Comparison of ENCODE assay signal across 28 cellular contexts in the genomic region with DNA sequence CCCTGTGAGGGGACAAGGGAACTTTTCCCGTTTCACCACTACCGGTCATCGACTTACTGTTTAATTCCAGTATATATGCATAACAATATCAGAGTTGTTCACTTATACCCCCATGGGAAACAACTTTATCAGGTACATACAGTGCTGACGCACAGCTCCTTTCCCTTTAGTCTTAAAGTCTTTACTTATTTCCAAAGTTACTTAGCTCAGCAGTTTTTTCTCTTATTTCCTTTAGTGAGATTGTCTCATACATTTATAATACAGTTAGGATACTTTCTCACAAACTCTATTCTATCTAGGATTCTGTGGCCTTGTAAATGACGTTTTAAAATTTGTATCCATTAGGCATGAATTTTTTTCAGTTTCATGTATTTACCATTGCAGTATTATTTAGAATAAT.
DNase-seq lines count a peak whose midpoint lies in the region; ATAC-seq, FAIRE-seq and TF ChIP-seq lines count a peak whose summit lies in the region.
"Had no signal": no experiment of that assay in that cellular context is flagged by ENCODE, and none has a peak within 500 bp of the region (broad histone marks: within the 10 kb centered on the region; RNA-seq: fewer than 3 reads in every experiment).

No MANE protein-coding gene starts in this region.

- H3K79me2 ChIP-seq in HepG2 (ENCODE audit: insufficient read depth, low read length), result no peaks in the 10 kb centered on the region
- H3K79me2 ChIP-seq in HCT116 (ENCODE audit: insufficient read depth, low read length), result no peaks in the 10 kb centered on the region
- H3K79me2 ChIP-seq in K562 (ENCODE audit: control insufficient read depth, insufficient read depth, low read length), result no peaks in the 10 kb centered on the region

- H3K9ac ChIP-seq in HepG2 (ENCODE audit: insufficient read depth, low read depth, low read length), result no peak overlapping the region
- no peak overlapping the region for H3K9ac ChIP-seq in HCT116 (ENCODE audit: low read length)
- H3K9ac ChIP-seq in K562 (ENCODE audit: insufficient read depth in 1 of 2, low read depth in 2 of 2, low read length in 2 of 2), result no peak overlapping the region
- H3K9ac ChIP-seq in neuronal stem cell (ENCODE audit: low read depth, low read length, poor library complexity), result no peak overlapping the region
- H3K9ac ChIP-seq: BLaER1 had no signal

- H3K79me1 ChIP-seq in neuronal stem cell (ENCODE audit: low read depth, low read length), result no peaks in the 10 kb centered on the region

- RAD21 ChIA-PET in HCT116 (lab: Charles Lee; ENCODE audit: low non-redundant PET in 1 of 2, low total read pairs in 2 of 2, uncharacterized antibody in 2 of 2, unreplicated experiment in 2 of 2), result no interaction called here

- CTCF ChIA-PET in HepG2 (lab: Yijun Ruan, JAX; ENCODE audit: low intra/inter-chr PET ratio, low total read pairs), result no interaction called here
- CTCF ChIA-PET in HCT116 (lab: Charles Lee), result interaction anchor here (1.1 kb wide), 1 partner anchor 10 kb away, joined by 4 read pairs; no protein-coding TSS in a partner anchor
- CTCF ChIA-PET in K562 (lab: Yijun Ruan, JAX; ENCODE audit: low intra/inter-chr PET ratio), result no interaction called here
- CTCF ChIA-PET in T-cell (lab: Charles Lee), result no interaction called here
- CTCF ChIA-PET in RWPE1 (lab: Yijun Ruan, JAX), result no interaction called here

- no peak overlapping the region for H4K8ac ChIP-seq in neuronal stem cell (ENCODE audit: low read depth, low read length)

- H2BK5ac ChIP-seq in neuronal stem cell (ENCODE audit: low read length), result no peak overlapping the region

- peaks cover 0 to 11% (median 10%) of the 10 kb centered on the region in 3 donors for H3K9me3 Mint-ChIP-seq in T-cell

- no peak overlapping the region for H2BK120ac ChIP-seq in neuronal stem cell (ENCODE audit: low read depth, low read length)

- H3K4me3 ChIP-seq in HepG2 (replicated peaks in 1 of 3; ENCODE audit: insufficient read depth in 1 of 3, low read depth in 2 of 3, low read length in 3 of 3), result no peak overlapping the region
- no peak overlapping the region for H3K4me3 ChIP-seq in right lobe of liver
- no peak overlapping the region for H3K4me3 ChIP-seq in HCT116 (replicated peaks in 1 of 2; ENCODE audit: low read depth in 1 of 2, low read length in 2 of 2)
- H3K4me3 ChIP-seq in K562, result no peak overlapping the region
- H3K4me3 ChIP-seq in neuronal stem cell (ENCODE audit: low read length in 2 of 2), result no peak overlapping the region
- H3K4me3 ChIP-seq: BLaER1, GM12878 had no signal

- POLR2A ChIA-PET in HepG2 (lab: Yijun Ruan, JAX), result no interaction called here
- POLR2A ChIA-PET in HCT116 (lab: Charles Lee), result no interaction called here
- POLR2A ChIA-PET in K562 (lab: Yijun Ruan, JAX), result no interaction called here
- POLR2A ChIA-PET in T-cell (lab: Charles Lee), result no interaction called here
- POLR2A ChIA-PET in RWPE1 (lab: Yijun Ruan, JAX; ENCODE audit: low non-redundant PET), result no interaction called here

- TF ChIP-seq POLR2A in HepG2 (IDR thresholded peaks at IDR 0.05; ENCODE audit: insufficient read depth in 1 of 2, low read depth in 2 of 2, low read length in 2 of 2) (no peak), right lobe of liver (IDR thresholded peaks at IDR 0.05) (no peak), HCT116 (IDR thresholded peaks at IDR 0.05; ENCODE audit: borderline replicate concordance, extremely low read depth, insufficient read depth, insufficient read length) (no peak), K562 (conservative IDR thresholded peaks at IDR 0.05) (no peak)

- TF ChIP-seq RAD21 in HepG2 (CRISPR knock-in tag; IDR thresholded peaks at IDR 0.05), result no peak
- TF ChIP-seq RAD21 in HCT116 (IDR thresholded peaks at IDR 0.05; ENCODE audit: low read depth), result no peak
- no peak for TF ChIP-seq RAD21 in K562 (CRISPR knock-in tag; conservative IDR thresholded peaks at IDR 0.05 in 1 of 2, IDR thresholded peaks at IDR 0.05 in 1 of 2)

- ATAC-seq in HepG2, result no peak
- ATAC-seq in right lobe of liver, result no peak
- no peak for ATAC-seq in HCT116
- ATAC-seq in K562, result no peak
- no peak for ATAC-seq in GM19324 (IDR thresholded peaks at IDR 0.05; ENCODE audit: low FRiP score, unreplicated experiment)
- ATAC-seq in T-cell (replicated peaks in 1 of 4), result no peak
- ATAC-seq: GM12878 had no signal

- BruUV-seq in HepG2 (replicated peaks; lab: Mats Ljungman, UMichigan) (no TSS peak), HCT116 (replicated peaks; lab: Mats Ljungman, UMichigan) (no TSS peak), K562 (replicated peaks; lab: Mats Ljungman, UMichigan) (no TSS peak)

- no peak overlapping the region for H3K23ac ChIP-seq in neuronal stem cell (ENCODE audit: low read depth, low read length, poor library complexity)

- no peak overlapping the region for H2BK15ac ChIP-seq in neuronal stem cell (ENCODE audit: low read length)

- in situ Hi-C loops in HepG2 (cut with HindIII; ENCODE audit: extremely low pct_ligation_motif_present, low pct_unique_long_range_greater_than_20kb) (no loop called here), K562 (cut with MboI) (no loop called here)

- TF ChIP-seq EP300 in HepG2 (IDR thresholded peaks at IDR 0.05; ENCODE audit: low read depth in 2 of 2, low read length in 2 of 2), result no peak
- TF ChIP-seq EP300 in HepG2 (CRISPR knock-in tag; IDR thresholded peaks at IDR 0.05; ENCODE audit: borderline replicate concordance), result no peak
- no peak for TF ChIP-seq EP300 in K562 (IDR thresholded peaks at IDR 0.05; ENCODE audit: low read length)

- no peaks in the 10 kb centered on the region for H3K27me3 Mint-ChIP-seq in T-cell
- H3K27me3 Mint-ChIP-seq: CD4-positive, alpha-beta memory T cell; CD4-positive, CD25-positive, alpha-beta regulatory T cell; CD8-positive, alpha-beta memory T cell had no signal

- FAIRE-seq in HepG2 (lab: Jason Lieb, UNC) (no peak), K562 (lab: Jason Lieb, UNC) (no peak)
- FAIRE-seq: GM12878, GM12892, GM18507 had no signal

- no peak overlapping the region for H3K27ac Mint-ChIP-seq in T-cell
- H3K27ac Mint-ChIP-seq: CD14-positive monocyte; CD4-positive, alpha-beta memory T cell; CD4-positive, CD25-positive, alpha-beta regulatory T cell; CD8-positive, alpha-beta memory T cell had no signal

- no peaks in the 10 kb centered on the region for H3K27me3 ChIP-seq in HepG2 (ENCODE audit: control insufficient read depth in 1 of 2, insufficient read depth in 2 of 2, low read length in 2 of 2)
- no peaks in the 10 kb centered on the region for H3K27me3 ChIP-seq in right lobe of liver
- H3K27me3 ChIP-seq in HCT116 (ENCODE audit: insufficient read depth, low read length), result no peaks in the 10 kb centered on the region
- no peaks in the 10 kb centered on the region for H3K27me3 ChIP-seq in K562 (ENCODE audit: control insufficient read depth in 2 of 2, insufficient read depth in 2 of 2, low read length in 2 of 2)
- no peaks in the 10 kb centered on the region for H3K27me3 ChIP-seq in neuronal stem cell (ENCODE audit: control insufficient read depth in 3 of 3, insufficient read depth in 3 of 3, low read depth in 1 of 3, low read length in 3 of 3)
- H3K27me3 ChIP-seq: BE2C, BLaER1 had no signal

- no peaks in the 10 kb centered on the region for H3K9me1 ChIP-seq in K562 (ENCODE audit: control insufficient read depth, insufficient read depth, low read length)

- no peaks in the 10 kb centered on the region for H3K9me3 ChIP-seq in HepG2 (ENCODE audit: low read length)
- H3K9me3 ChIP-seq in right lobe of liver, result no peaks in the 10 kb centered on the region
- no peaks in the 10 kb centered on the region for H3K9me3 ChIP-seq in HCT116 (ENCODE audit: control insufficient read depth in 1 of 2, insufficient read depth in 1 of 2, low read depth in 1 of 2, low read length in 2 of 2)
- no peaks in the 10 kb centered on the region for H3K9me3 ChIP-seq in K562 (replicated peaks; ENCODE audit: control insufficient read depth, insufficient read depth, low read depth, low read length)
- H3K9me3 ChIP-seq in neuronal stem cell (replicated peaks in 1 of 2; ENCODE audit: control insufficient read depth in 2 of 2, insufficient read depth in 1 of 2, low read depth in 1 of 2, low read length in 2 of 2), result no peaks in the 10 kb centered on the region
- H3K9me3 ChIP-seq: BE2C, BLaER1 had no signal

- H3K27ac ChIP-seq in HepG2 (ENCODE audit: extremely low read length, insufficient read depth, low read length) (no peak overlapping the region), right lobe of liver (no peak overlapping the region), HCT116 (ENCODE audit: low read depth, low read length) (no peak overlapping the region), K562 (ENCODE audit: extremely low read depth, low read depth, low read length) (no peak overlapping the region), neuronal stem cell (replicated peaks; ENCODE audit: low read length) (no peak overlapping the region), RWPE1 (no peak overlapping the region)
- H3K27ac ChIP-seq: 22Rv1, BLaER1 had no signal

- no peak overlapping the region for H3K14ac ChIP-seq in neuronal stem cell (ENCODE audit: low read length)

- H3K36me3 Mint-ChIP-seq in T-cell, result no peaks in the 10 kb centered on the region
- H3K36me3 Mint-ChIP-seq: CD14-positive monocyte; CD4-positive, alpha-beta memory T cell; CD4-positive, CD25-positive, alpha-beta regulatory T cell; CD8-positive, alpha-beta memory T cell had no signal

- H3K4me2 ChIP-seq in HepG2 (ENCODE audit: low read depth, low read length) (no peak overlapping the region), HCT116 (ENCODE audit: low read length) (no peak overlapping the region), K562 (ENCODE audit: insufficient read depth, low read length) (no peak overlapping the region), neuronal stem cell (ENCODE audit: insufficient read depth, low read length, poor library complexity, severe bottlenecking) (no peak overlapping the region)
- H3K4me2 ChIP-seq: BLaER1 had no signal

- WGBS in HepG2 (ENCODE audit: low lambda C conversion rate), result 16% methylated on average over 5 of the region's 5 CpGs
- WGBS in right lobe of liver (ENCODE audit: insufficient coverage, low coverage, low lambda C conversion rate, missing lambda C conversion rate), result 75% methylated on average over 5 of the region's 5 CpGs
- 5% methylated on average over 5 of the region's 5 CpGs for WGBS in K562 (ENCODE audit: insufficient coverage, low coverage, missing lambda C conversion rate)
- WGBS in neuronal stem cell (ENCODE audit: extremely low coverage in 2 of 2, insufficient read length in 2 of 2, insufficient replicate concordance in 1 of 2), 2 donors, result no CpG with 5 or more reads among the region's 5 CpGs

- no peak overlapping the region for H3K18ac ChIP-seq in neuronal stem cell (ENCODE audit: low read length)

- TF ChIP-seq CTCF in HepG2 (CRISPR knock-in tag; IDR thresholded peaks at IDR 0.05) (no peak), right lobe of liver (IDR thresholded peaks at IDR 0.05) (no peak), HCT116 (IDR thresholded peaks at IDR 0.05 in 2 of 3, conservative IDR thresholded peaks at IDR 0.05 in 1 of 3; ENCODE audit: borderline replicate concordance in 1 of 3, insufficient read depth in 1 of 3, low read depth in 2 of 3, low read length in 2 of 3) (no peak), K562 (IDR thresholded peaks at IDR 0.05 in 2 of 3, conservative IDR thresholded peaks at IDR 0.05 in 1 of 3; ENCODE audit: insufficient read depth in 2 of 3, low read depth in 1 of 3, low read length in 3 of 3) (no peak), RWPE1 (conservative IDR thresholded peaks at IDR 0.05; ENCODE audit: low read depth) (no peak)

- H2BK12ac ChIP-seq in neuronal stem cell (ENCODE audit: low read length), result no peak overlapping the region

- no peak overlapping the region for H3K4ac ChIP-seq in neuronal stem cell (ENCODE audit: low read length)

- H3K4me1 ChIP-seq in HepG2 (ENCODE audit: insufficient read depth, low read length) (no peaks in the 10 kb centered on the region), right lobe of liver (no peaks in the 10 kb centered on the region), HCT116 (ENCODE audit: control insufficient read depth in 1 of 2, insufficient read depth in 2 of 2, low read length in 2 of 2) (peaks cover 0 to 3% of the 10 kb centered on the region in 2 experiments; a peak in 1 of 4 replicates), K562 (replicated peaks in 1 of 2; ENCODE audit: control insufficient read depth in 2 of 2, insufficient read depth in 2 of 2, low read length in 2 of 2) (no peaks in the 10 kb centered on the region), neuronal stem cell (ENCODE audit: control insufficient read depth in 2 of 2, insufficient read depth in 1 of 2, low read depth in 1 of 2, low read length in 2 of 2) (no peaks in the 10 kb centered on the region)
- H3K4me1 ChIP-seq: BE2C, BLaER1 had no signal

- no peaks in the 10 kb centered on the region for H3K9me2 ChIP-seq in HCT116 (ENCODE audit: insufficient read depth)

- intact Hi-C loops in HepG2 (cut with micrococcal nuclease; ENCODE audit: unreplicated experiment) (no loop called here), right lobe of liver (cut with DNase I) (no loop called here), HCT116 (cut with micrococcal nuclease) (no loop called here), K562 (cut with micrococcal nuclease) (no loop called here)

- no peak overlapping the region for H2AK5ac ChIP-seq in neuronal stem cell (ENCODE audit: low read depth, low read length)

- no peak overlapping the region for H3K4me3 Mint-ChIP-seq in T-cell
- H3K4me3 Mint-ChIP-seq: CD14-positive monocyte; CD4-positive, alpha-beta memory T cell; CD4-positive, CD25-positive, alpha-beta regulatory T cell; CD8-positive, alpha-beta memory T cell had no signal

- H3K36me3 ChIP-seq in HepG2 (replicated peaks in 1 of 2; ENCODE audit: control insufficient read depth in 1 of 2, insufficient read depth in 2 of 2, low read length in 2 of 2), result no peaks in the 10 kb centered on the region
- H3K36me3 ChIP-seq in right lobe of liver, result no peaks in the 10 kb centered on the region
- no peaks in the 10 kb centered on the region for H3K36me3 ChIP-seq in HCT116 (ENCODE audit: control insufficient read depth in 1 of 2, insufficient read depth in 2 of 2, low read length in 2 of 2)
- H3K36me3 ChIP-seq in K562 (ENCODE audit: control insufficient read depth, insufficient read depth, low read length), result no peaks in the 10 kb centered on the region
- H3K36me3 ChIP-seq in neuronal stem cell (replicated peaks in 1 of 2; ENCODE audit: control insufficient read depth in 2 of 2, insufficient read depth in 2 of 2, low read length in 2 of 2), result no peaks in the 10 kb centered on the region
- H3K36me3 ChIP-seq: BE2C, BLaER1 had no signal

- no peaks in the 10 kb centered on the region for H4K20me1 ChIP-seq in HepG2 (ENCODE audit: insufficient read depth, low read length)
- H4K20me1 ChIP-seq in HCT116 (ENCODE audit: insufficient read depth), result no peaks in the 10 kb centered on the region
- no peaks in the 10 kb centered on the region for H4K20me1 ChIP-seq in K562 (replicated peaks; ENCODE audit: control insufficient read depth, insufficient read depth, low read length)
- H4K20me1 ChIP-seq: BLaER1 had no signal

- no peak overlapping the region for H4K91ac ChIP-seq in neuronal stem cell (ENCODE audit: low read depth, low read length, poor library complexity)

- DNase-seq in HepG2 (ENCODE audit: low spot score) (no peak), right lobe of liver (no peak), HCT116 (ENCODE audit: low read depth, low spot score) (no peak), K562 (ENCODE audit: extremely low read depth in 1 of 4, low spot score in 3 of 4) (no peak), neuronal stem cell (ENCODE audit: low spot score) (no peak), T-cell (no peak), RWPE1 (ENCODE audit: low spot score) (no peak)
- DNase-seq: ACHN; BE2C; C1 segment of cervical spinal cord; CD4-positive, alpha-beta memory T cell; CD4-positive, CD25-positive, alpha-beta regulatory T cell; CD8-positive, alpha-beta memory T cell; COR-L47; DMS 273 treated with DMSO at 0.1 percent for 48 hours; DMS153; DMS53; DMS79; DND-41; EL; GDM1 had no signal

- H2AFZ ChIP-seq in HepG2 (ENCODE audit: low read length) (no peak overlapping the region), HCT116 (ENCODE audit: low read depth, low read length, poor library complexity, severe bottlenecking) (peak overlapping the region; percentile 2), K562 (ENCODE audit: low read depth, low read length) (no peak overlapping the region), neuronal stem cell (ENCODE audit: low read length) (peak overlapping the region; percentile 57)

- H3K4me1 Mint-ChIP-seq in T-cell, result no peaks in the 10 kb centered on the region
- H3K4me1 Mint-ChIP-seq: CD14-positive monocyte; CD4-positive, alpha-beta memory T cell; CD4-positive, CD25-positive, alpha-beta regulatory T cell; CD8-positive, alpha-beta memory T cell had no signal

Comparison
In these comparisons a context has a peak if more than half of its experiments do, and no peak if none do; other contexts are left out.
1. H2AFZ ChIP-seq: peak in HCT116 (single experiment) and neuronal stem cell (single experiment); none in HepG2 (single experiment) and K562 (single experiment).
2. Of the 241 proteins assayed by ChIP-seq in both HepG2 and K562: peak only in HepG2: none; only in K562: MAFG; in both: MAFF and MAFK; in neither: 238.